Comparison of ENCODE assay signal across 13 cellular contexts in the genomic region with DNA sequence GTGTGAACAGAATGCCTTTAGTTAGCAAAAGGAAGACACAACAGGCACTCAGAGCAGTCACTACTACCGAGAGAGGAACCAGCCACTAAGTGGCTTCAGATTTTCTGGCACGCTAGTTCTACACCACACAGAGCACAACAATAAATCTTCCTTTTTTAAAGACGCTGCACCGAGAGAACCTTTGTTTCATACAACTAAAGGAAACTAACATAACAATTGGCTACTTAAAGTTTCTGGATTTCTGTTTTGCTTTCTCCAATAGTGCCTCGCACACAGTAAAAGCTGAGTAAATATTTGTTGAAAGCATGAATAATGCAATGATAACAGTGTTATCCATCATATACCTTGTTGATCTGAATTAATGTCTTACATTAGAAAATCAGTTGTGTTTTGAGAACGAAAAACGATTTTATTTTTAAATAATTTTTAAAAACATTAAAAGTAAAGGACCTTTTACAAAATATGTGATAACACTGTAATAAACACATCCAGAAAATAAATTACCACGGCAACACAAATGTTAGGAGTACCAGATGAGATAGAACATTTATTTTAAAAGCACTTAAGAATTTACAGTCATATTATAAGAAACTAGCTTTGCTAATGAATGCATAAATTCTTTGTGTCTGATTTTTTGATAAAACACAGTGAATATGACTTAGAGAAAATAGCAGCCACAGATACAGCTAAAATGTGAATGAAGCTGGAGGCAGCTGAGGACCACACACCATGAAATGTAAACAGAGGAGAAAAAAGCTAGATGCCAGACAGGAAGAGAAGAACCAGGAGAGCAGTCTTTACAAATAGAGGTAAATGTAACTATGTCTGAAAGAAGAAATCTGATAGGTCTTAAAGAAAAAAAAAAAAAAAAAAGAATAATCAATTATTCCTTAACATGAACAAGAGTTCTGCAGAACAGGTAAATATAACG. TPM values are rescaled to one million over a fixed set of nuclear protein-coding genes. Genes with fewer than 3 reads are reported as not detected.
DNase-seq lines count a peak whose midpoint lies in the region; ATAC-seq, FAIRE-seq and TF ChIP-seq lines count a peak whose summit lies in the region.
"Had no signal": no experiment of that assay in that cellular context is flagged by ENCODE, and none has a peak within 500 bp of the region (broad histone marks: within the 10 kb centered on the region; RNA-seq: fewer than 3 reads in every experiment).

No MANE protein-coding gene starts in this region.

- WGBS in gastroesophageal sphincter (ENCODE audit: low coverage in 1 of 2), 2 donors, result 47 to 59% methylated on average over 9 of the region's 9 CpGs

- TF ChIP-seq CTCF in gastroesophageal sphincter (IDR thresholded peaks at IDR 0.05) (no peak), GM10266 (IDR thresholded peaks at IDR 0.05; ENCODE audit: control insufficient read depth, insufficient read depth, low read depth, missing control alignments) (no peak)

- no peaks in the 10 kb centered on the region for H3K9me3 ChIP-seq in SJCRH30 (replicated peaks)
- H3K9me3 ChIP-seq in gastroesophageal sphincter, result no peaks in the 10 kb centered on the region
- H3K9me3 ChIP-seq: heart right ventricle had no signal

- H3K4me1 ChIP-seq in SJCRH30, result peaks cover 34% of the 10 kb centered on the region
- peaks cover 0 to 8% (median 0%) of the 10 kb centered on the region in 3 donors for H3K4me1 ChIP-seq in gastroesophageal sphincter

- no peak for TF ChIP-seq POLR2A in gastroesophageal sphincter (IDR thresholded peaks at IDR 0.05)

- FAIRE-seq in islet of Langerhans (lab: Jason Lieb, UNC), result peak; percentile 93

- ATAC-seq in gastroesophageal sphincter, result no peak
- no peak for ATAC-seq in HG03565 (IDR thresholded peaks at IDR 0.05; ENCODE audit: unreplicated experiment)

- no peak for TF ChIP-seq EP300 in gastroesophageal sphincter (IDR thresholded peaks at IDR 0.05)

- H3K36me3 ChIP-seq in SJCRH30 (peaks cover 11% of the 10 kb centered on the region), gastroesophageal sphincter (no peaks in the 10 kb centered on the region)

- H3K27me3 ChIP-seq in SJCRH30 (no peaks in the 10 kb centered on the region), gastroesophageal sphincter (no peaks in the 10 kb centered on the region)
- H3K27me3 ChIP-seq: heart right ventricle had no signal

- H3K27ac ChIP-seq in SJCRH30 (peak overlapping the region; percentile 61), gastroesophageal sphincter (no peak overlapping the region)
- H3K27ac ChIP-seq: C4-2B, heart right ventricle had no signal

- H3K4me3 ChIP-seq in SJCRH30, result peak overlapping the region; percentile 17; the same call in 1 of the 2 replicates
- H3K4me3 ChIP-seq in gastroesophageal sphincter, result no peak overlapping the region
- H3K4me3 ChIP-seq: heart right ventricle had no signal

- DNase-seq in DMS53 treated with DMSO at 0.1 percent for 48 hours (lab: John Stamatoyannopoulos, UW; ENCODE audit: unreplicated experiment) (peak; percentile 80), NCI-H1092 treated with DMSO at 0.1 percent for 48 hours (lab: John Stamatoyannopoulos, UW) (peak; percentile 94), SJCRH30 (peak; percentile 49 to 79), D341Med (ENCODE audit: low spot score) (no peak), GM10266 (ENCODE audit: extremely low spot score) (no peak)
- DNase-seq: activated CD4-positive, alpha-beta T cell treated with anti-CD3 and anti-CD28 coated beads, Interleukin-2, amount 10 ng/mL, durations not matched to agents 7 days and 5 days; activated effector memory CD4-positive, alpha-beta T cell treated with anti-CD3 and anti-CD28 coated beads, Interleukin-2, amount 50 U/mL, for 16 hours; heart right ventricle; NCI-H446 treated with DMSO at 0.1 percent for 48 hours had no signal

RNA-seq across cellular contexts. Expression of gene CCDC34, which starts 14.8 kb away (rescaled TPM):
- total RNA-seq in SJCRH30 (2014; rRNA removed; shearing (Covaris generic)), result 50.1 and 58.8 TPM in 2 replicates
- total RNA-seq in gastroesophageal sphincter, result 1 to 10 TPM in 3 of 4 donors, under 1 TPM in 1; 0.78 to 1.3 (median 1.1) TPM

Comparison
In these comparisons a context has a peak if more than half of its experiments do, and no peak if none do; other contexts are left out.
1. DNase-seq: peak in DMS53 treated with DMSO at 0.1 percent for 48 hours (single experiment), NCI-H1092 treated with DMSO at 0.1 percent for 48 hours (single experiment) and SJCRH30 (2 of 2); none in D341Med (single experiment) and GM10266 (single experiment).
2. RNA of gene CCDC34, which starts 14.8 kb away (total RNA-seq): 50.1 to 58.8 TPM in SJCRH30; 0.78 to 1.3 TPM in gastroesophageal sphincter; every median in the first group is over 10 times any median in the second.